ENCODE assay signal across 9 cellular contexts in the genomic region with DNA sequence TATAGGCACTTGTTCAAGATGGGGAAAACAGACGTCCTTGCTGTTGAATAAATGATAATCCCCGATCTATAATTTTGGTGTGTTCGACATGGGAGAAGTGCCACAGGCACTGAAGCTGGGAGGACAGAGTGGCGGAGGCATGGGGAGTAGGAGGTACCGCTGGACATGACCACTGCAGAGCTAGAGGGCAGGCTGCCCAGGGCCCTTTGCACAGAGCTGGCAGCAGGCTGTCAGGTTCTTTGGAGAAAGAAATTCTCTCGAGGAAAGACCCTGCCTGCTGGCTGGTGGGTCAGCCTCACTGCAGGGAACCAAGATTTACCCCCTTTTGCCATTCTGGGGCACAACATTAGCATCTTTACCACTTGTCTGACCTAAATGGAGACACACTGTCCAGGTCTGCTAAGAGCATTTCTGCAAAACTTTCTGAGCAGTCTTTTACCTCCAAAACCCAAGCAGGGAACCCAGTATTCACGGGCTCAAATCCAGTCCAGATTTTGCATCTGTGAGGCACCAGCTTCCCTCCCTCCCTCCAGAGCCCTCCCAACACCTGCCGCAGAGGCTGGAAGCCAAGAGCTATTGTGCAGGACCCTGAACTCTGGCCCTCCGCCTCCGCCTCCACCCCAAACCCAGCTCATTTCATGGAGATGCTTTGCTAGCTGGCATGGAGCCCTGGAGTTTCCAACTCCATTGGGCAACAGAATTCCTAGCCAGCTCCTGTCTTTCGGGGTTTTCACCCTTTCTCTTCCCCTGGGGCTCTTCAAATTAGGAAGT.
DNase-seq lines count a peak whose midpoint lies in the region; ATAC-seq and TF ChIP-seq lines count a peak whose summit lies in the region.
"Had no signal": no experiment of that assay in that cellular context is flagged by ENCODE, and none has a peak within 500 bp of the region (broad histone marks: within the 10 kb centered on the region; RNA-seq: fewer than 3 reads in every experiment).

No MANE protein-coding gene starts in this region.

- H3K4me3 ChIP-seq in H7 (ENCODE audit: insufficient read depth, low read depth, low read length): no peak overlapping the region

- DNase-seq in H7: peak; percentile 58
- peak; percentile 91 for DNase-seq in NCI-H446 treated with DMSO at 0.1 percent for 48 hours (lab: John Stamatoyannopoulos, UW)
- DNase-seq in omental fat pad (ENCODE audit: low spot score): peak; percentile 35
- no peak for DNase-seq in activated CD4-positive, alpha-beta T cell treated with anti-CD3 and anti-CD28 coated beads for 1 hour
- no peak for DNase-seq in AG08396 (ENCODE audit: low spot score)
- DNase-seq: activated B cell treated with CpG ODN at 0.5 μM for 24 hours had no signal

- no peak for TF ChIP-seq CTCF in omental fat pad (IDR thresholded peaks at IDR 0.05)

- no peaks in the 10 kb centered on the region for H3K36me3 ChIP-seq in H7 (replicated peaks; ENCODE audit: control insufficient read depth, insufficient read depth, low read length)

- ATAC-seq in esophagus mucosa (peak; percentile 21), omental fat pad (ENCODE audit: low FRiP score) (peak; percentile 87), HG03571 (IDR thresholded peaks at IDR 0.05; ENCODE audit: unreplicated experiment) (no peak), HG03095 (IDR thresholded peaks at IDR 0.05; ENCODE audit: unreplicated experiment) (no peak)

- H3K27me3 ChIP-seq in H7 (ENCODE audit: control insufficient read depth, insufficient read depth, low read length): no peaks in the 10 kb centered on the region

Comparison
In these comparisons a context has a peak if more than half of its experiments do, and no peak if none do; other contexts are left out.
1. DNase-seq: peak in H7 (single experiment), NCI-H446 treated with DMSO at 0.1 percent for 48 hours (single experiment) and omental fat pad (single experiment); none in activated CD4-positive, alpha-beta T cell treated with anti-CD3 and anti-CD28 coated beads for 1 hour (single experiment) and AG08396 (single experiment).
2. ATAC-seq: peak in esophagus mucosa (single experiment) and omental fat pad (single experiment); none in HG03571 (single experiment) and HG03095 (single experiment).